ENCODE assay signal across 19 cellular contexts in genomic region chr20:10263385-10264165, GRCh38. TPM values are rescaled to one million over a fixed set of nuclear protein-coding genes. Genes with fewer than 3 reads are reported as not detected.
DNase-seq lines count a peak whose midpoint lies in the region; ATAC-seq, FAIRE-seq and TF ChIP-seq lines count a peak whose summit lies in the region.
"Had no signal": no experiment of that assay in that cellular context is flagged by ENCODE, and none has a peak within 500 bp of the region (broad histone marks: within the 10 kb centered on the region; RNA-seq: fewer than 3 reads in every experiment).

No MANE protein-coding gene starts in this region.

- H3K9me3 ChIP-seq in A549, result no peaks in the 10 kb centered on the region
- H3K9me3 ChIP-seq in hepatocyte (ENCODE audit: low read depth), result no peaks in the 10 kb centered on the region
- H3K9me3 ChIP-seq: vagina had no signal

- H3K27ac ChIP-seq in A549 (peak overlapping the region; percentile 46 to 73; a peak in 5 of 6 replicates), hepatocyte (no peak overlapping the region)
- H3K27ac ChIP-seq: RWPE1, vagina had no signal

- no peak overlapping the region for H2AFZ ChIP-seq in hepatocyte

- H3K36me3 ChIP-seq in hepatocyte (replicated peaks; ENCODE audit: insufficient read depth, low read depth), result no peaks in the 10 kb centered on the region
- H3K36me3 ChIP-seq: vagina had no signal

- H3K4me2 ChIP-seq in A549 (peak overlapping the region; percentile 49), hepatocyte (no peak overlapping the region)

- TF ChIP-seq EP300 in A549 (IDR thresholded peaks at IDR 0.05), result 0 out of 5 replicates have a peak, but pooled peaks of 1 of the 2 experiments have one; percentile 10

- whole genome bisulfite sequencing in A549 (ENCODE audit: missing lambda C conversion rate), result 50% methylated on average over 7 of the region's 7 CpGs
- 59% methylated on average over 7 of the region's 7 CpGs for WGBS in hepatocyte (ENCODE audit: low lambda C conversion rate, missing lambda C conversion rate)

- no peaks in the 10 kb centered on the region for H3K9me2 ChIP-seq in hepatocyte (replicated peaks; ENCODE audit: insufficient read depth)

- H3K79me2 ChIP-seq in hepatocyte, result no peaks in the 10 kb centered on the region

- DNase-seq in A549 (ENCODE audit: low read depth in 1 of 2, low spot score in 1 of 2) (peak in 1 of 2 experiments; percentile 35), H4 (ENCODE audit: low spot score) (peak; percentile 64), amniotic epithelial cell (ENCODE audit: low read depth) (peak; percentile 65), hepatocyte (ENCODE audit: low spot score) (peak; percentile 8), NCI-H2227 (lab: John Stamatoyannopoulos, UW; ENCODE audit: unreplicated experiment) (no peak), cortex of kidney (lab: John Stamatoyannopoulos, UW) (no peak)
- no peak for DNase-seq in stimulated activated CD4-positive, alpha-beta T cell treated with anti-CD3 and anti-CD28 coated beads, Interleukin-1b, Interleukin-23, amount 100 ng/mL, for 48 hours
- no peak for DNase-seq in stimulated activated CD4-positive, alpha-beta T cell treated with anti-CD3 and anti-CD28 coated beads, Interleukin-15, amount 100 ng/mL, for 24 hours
- DNase-seq: activated CD4-positive, alpha-beta T cell treated with anti-CD3 and anti-CD28 coated beads, Interleukin-2, amount 50 U/mL, for 1 hour; activated T-cell treated with anti-CD3 and anti-CD28 coated beads, Interleukin-2, amount 50 U/mL, for 1 hour; effector memory CD8-positive, alpha-beta T cell; left colon; NCI-H2081 treated with DMSO at 0.1 percent for 48 hours; NCI-H82 had no signal

- FAIRE-seq in A549 (lab: Jason Lieb, UNC), result peak; percentile 72
- FAIRE-seq: GM12892 had no signal

- H3K4me1 ChIP-seq in A549 (peaks cover 52% of the 10 kb centered on the region), hepatocyte (ENCODE audit: insufficient read depth) (no peaks in the 10 kb centered on the region)
- H3K4me1 ChIP-seq: vagina had no signal

- ATAC-seq in A549, result peak; percentile 25 to 51; a peak in 3 of 6 replicates
- ATAC-seq: activated naive CD4-positive, alpha-beta T cell treated with anti-CD3 and anti-CD28 coated beads, Interleukin-2, amount 50 U/mL, for 72 hours; effector memory CD8-positive, alpha-beta T cell; left colon had no signal

- H3K4me3 ChIP-seq in A549, result no peak overlapping the region
- no peak overlapping the region for H3K4me3 ChIP-seq in hepatocyte
- H3K4me3 ChIP-seq: vagina had no signal

- no peak for TF ChIP-seq CTCF in A549 (IDR thresholded peaks at IDR 0.05)
- TF ChIP-seq CTCF in hepatocyte (IDR thresholded peaks at IDR 0.05; ENCODE audit: poor library complexity), result no peak

- TF ChIP-seq RAD21 in A549 (conservative IDR thresholded peaks at IDR 0.05 in 1 of 2, IDR thresholded peaks at IDR 0.05 in 1 of 2), result no peak

- CTCF ChIA-PET in A549 (lab: Yijun Ruan, JAX), result interaction anchor here (0.7 to 2.8 kb wide), 4 partner anchors 9 to 286 kb away, joined by 3 to 13 read pairs (median 4); no protein-coding TSS in a partner anchor

- H4K20me1 ChIP-seq in hepatocyte (ENCODE audit: insufficient read depth, poor library complexity, severe bottlenecking), result no peaks in the 10 kb centered on the region

- TF ChIP-seq POLR2A in A549 (IDR thresholded peaks at IDR 0.05; ENCODE audit: low read length), result no peak

- no peaks in the 10 kb centered on the region for H3K27me3 ChIP-seq in hepatocyte
- H3K27me3 ChIP-seq: vagina had no signal

- POLR2A ChIA-PET in A549 (lab: Yijun Ruan, JAX), result no interaction called here

TF ChIP-seq in A549, 52 proteins besides CTCF, POLR2A, EP300 and RAD21:
- TF ChIP-seq GATA3 (IDR thresholded peaks at IDR 0.05; ENCODE audit: borderline replicate concordance), result 0 out of 2 replicates have a peak, but pooled peaks have one; percentile 25
- no peak for TF ChIP-seq ZSCAN20 (CRISPR knock-in tag; IDR thresholded peaks at IDR 0.05)
- no peak for TF ChIP-seq CBX2 (IDR thresholded peaks at IDR 0.05; ENCODE audit: borderline replicate concordance, low read depth)
- TF ChIP-seq KDM1A (IDR thresholded peaks at IDR 0.05; ENCODE audit: low read depth), result no peak
- TF ChIP-seq PBX3 (IDR thresholded peaks at IDR 0.05), result no peak
- no peak for TF ChIP-seq ZC3H11A (IDR thresholded peaks at IDR 0.05)
- TF ChIP-seq CEBPB (IDR thresholded peaks at IDR 0.05), result peak; percentile 63 to 88; a peak in 3 of 4 replicates
- TF ChIP-seq, protein P1, sequence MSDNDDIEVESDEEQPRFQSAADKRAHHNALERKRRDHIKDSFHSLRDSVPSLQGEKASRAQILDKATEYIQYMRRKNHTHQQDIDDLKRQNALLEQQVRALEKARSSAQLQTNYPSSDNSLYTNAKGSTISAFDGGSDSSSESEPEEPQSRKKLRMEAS (IDR thresholded peaks at IDR 0.05), result no peak

RNA-seq across cellular contexts. Expression of gene SNAP25, which starts 44.9 kb away (rescaled TPM):
- polyA plus RNA-seq in A549 (2011; rRNA removed) (53.6 and 54.8 TPM in 2 replicates), A549 (2017; fragmentation: RNase III; extraction: RNeasy Plus Mini Kit Qiagen cat#74134 plus additional on column Dnase treatment) (32.8 to 39.6 TPM (median 33.2 TPM) in 3 replicates), hepatocyte (5.2 TPM in 2 replicates)
- polyA plus RNA-seq in A549 (2012; cell fraction: cytosol; rRNA removed), result 23.2 and 27.1 TPM in 2 replicates
- polyA plus RNA-seq in A549 (2012; cell fraction: nucleus; rRNA removed), result 32.8 and 56.3 TPM in 2 replicates
- polyA minus RNA-seq in A549 (2011; rRNA and poly(A)+ RNA removed), result 31.0 and 32.0 TPM in 2 replicates
- 0.74 and 1.2 TPM in 2 replicates for total RNA-seq in H4 (2014; rRNA removed; shearing (Covaris generic))
- total RNA-seq in hepatocyte, result 3.6 and 3.7 TPM in 2 replicates
- total RNA-seq: G401 had no signal

Comparison
In these comparisons a context has a peak if more than half of its experiments do, and no peak if none do; other contexts are left out.
1. DNase-seq: peak in H4 (single experiment), amniotic epithelial cell (single experiment) and hepatocyte (single experiment); none in NCI-H2227 (single experiment), cortex of kidney (single experiment), stimulated activated CD4-positive, alpha-beta T cell treated with anti-CD3 and anti-CD28 coated beads, Interleukin-1b, Interleukin-23, amount 100 ng/mL, for 48 hours (single experiment) and stimulated activated CD4-positive, alpha-beta T cell treated with anti-CD3 and anti-CD28 coated beads, Interleukin-15, amount 100 ng/mL, for 24 hours (single experiment).